In the genomic region with DNA sequence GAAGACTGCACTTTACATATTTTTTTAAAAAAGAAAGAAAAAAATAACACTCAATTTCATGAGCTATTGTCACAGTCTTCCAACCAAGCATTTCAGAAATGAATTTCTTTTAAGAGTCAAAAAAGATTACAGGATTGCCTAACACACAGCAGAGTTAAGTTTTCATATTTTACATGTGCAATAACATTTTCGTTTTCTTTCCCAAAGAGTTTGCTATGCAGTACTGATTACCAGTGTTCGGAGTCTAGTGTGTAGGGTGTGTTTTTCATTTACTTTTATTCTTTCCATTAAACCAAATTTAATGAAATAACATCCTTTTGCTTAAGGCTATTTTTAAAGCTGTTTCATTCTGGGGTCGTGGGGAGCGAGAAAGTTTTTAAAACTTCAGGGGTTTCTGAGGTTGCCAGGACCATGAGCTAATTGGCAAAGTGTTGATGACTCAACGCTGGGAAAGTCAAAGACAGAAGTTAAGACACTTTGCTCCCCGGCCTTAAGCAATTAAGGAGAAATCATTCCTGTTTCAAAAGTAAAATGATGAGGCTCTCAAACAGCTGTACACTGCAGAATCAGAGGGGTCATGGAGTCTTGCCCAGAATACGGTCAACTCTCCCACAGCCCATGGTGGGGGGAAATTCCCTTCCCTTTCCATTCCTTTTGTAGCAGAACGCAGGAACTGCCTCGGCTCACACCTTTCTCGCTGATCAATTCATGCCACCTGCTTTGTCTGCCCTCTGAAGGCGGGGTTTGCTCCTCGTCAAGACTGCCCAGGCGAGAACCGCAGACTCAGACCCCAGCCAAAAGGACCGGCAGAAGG, we compare ENCODE assay signal across 11 cellular contexts. TPM values are rescaled to one million over a fixed set of nuclear protein-coding genes. Genes with fewer than 3 reads are reported as not detected.
DNase-seq lines count a peak whose midpoint lies in the region; ATAC-seq, FAIRE-seq and TF ChIP-seq lines count a peak whose summit lies in the region.
"Had no signal": no experiment of that assay in that cellular context is flagged by ENCODE, and none has a peak within 500 bp of the region (broad histone marks: within the 10 kb centered on the region; RNA-seq: fewer than 3 reads in every experiment).

No MANE protein-coding gene starts in this region.

- H3K9ac ChIP-seq in mesendoderm (ENCODE audit: low read length), result peak overlapping the region; percentile 25

- H3K4ac ChIP-seq in mesendoderm (ENCODE audit: low read depth, low read length), result no peak overlapping the region

- H3K18ac ChIP-seq in mesendoderm (ENCODE audit: low read length), result no peak overlapping the region

- no peaks in the 10 kb centered on the region for H3K79me1 ChIP-seq in mesendoderm (ENCODE audit: low read length)

- H3K36me3 ChIP-seq in mesendoderm (ENCODE audit: control insufficient read depth, insufficient read depth, low read length), result no peaks in the 10 kb centered on the region
- no peaks in the 10 kb centered on the region for H3K36me3 ChIP-seq in upper lobe of right lung

- H3K27me3 ChIP-seq in mesendoderm (ENCODE audit: insufficient read depth, low read length, poor library complexity) (no peaks in the 10 kb centered on the region), upper lobe of right lung (no peaks in the 10 kb centered on the region)

- DNase-seq in DMS153 treated with DMSO at 0.1 percent for 48 hours (lab: John Stamatoyannopoulos, UW; ENCODE audit: unreplicated experiment) (peak; percentile 8), DMS153 (lab: John Stamatoyannopoulos, UW) (no peak), coronary artery (ENCODE audit: low spot score) (no peak), mesendoderm (peak; percentile 67), upper lobe of right lung (peak; percentile 12), GM19239 (ENCODE audit: insufficient read length, low spot score) (no peak), COLO829 (ENCODE audit: low spot score) (no peak)
- DNase-seq: 8988T; activated CD8-positive, alpha-beta memory T cell treated with anti-CD3 and anti-CD28 coated beads, Interleukin-2, amount 50 U/mL, for 4 hours; PC-9 had no signal

- no peak overlapping the region for H2BK15ac ChIP-seq in mesendoderm (replicated peaks; ENCODE audit: low read depth)

- no peaks in the 10 kb centered on the region for H3K79me2 ChIP-seq in mesendoderm (ENCODE audit: control insufficient read depth, insufficient read depth, low read length)

- H3K27ac ChIP-seq in coronary artery, result peak overlapping the region; percentile 77 to 91
- no peak overlapping the region for H3K27ac ChIP-seq in mesendoderm (ENCODE audit: low read depth, low read length)
- no peak overlapping the region for H3K27ac ChIP-seq in upper lobe of right lung
- H3K27ac ChIP-seq: PC-9 had no signal

- H3K4me1 ChIP-seq in mesendoderm (ENCODE audit: control insufficient read depth, low read depth, low read length), result peaks cover 11% of the 10 kb centered on the region
- peaks cover 18% of the 10 kb centered on the region for H3K4me1 ChIP-seq in upper lobe of right lung

- no peak overlapping the region for H2BK120ac ChIP-seq in mesendoderm (ENCODE audit: low read depth, low read length)

- no peak overlapping the region for H4K5ac ChIP-seq in mesendoderm (ENCODE audit: low read length)

- no peak overlapping the region for H3K23ac ChIP-seq in mesendoderm (ENCODE audit: low read length)

- FAIRE-seq in GM19239 (lab: Jason Lieb, UNC), result no peak

- H4K8ac ChIP-seq in mesendoderm (ENCODE audit: low read depth, low read length), result no peak overlapping the region

- H2BK5ac ChIP-seq in mesendoderm (ENCODE audit: low read length), result no peak overlapping the region

- no peak overlapping the region for H2AK5ac ChIP-seq in mesendoderm (ENCODE audit: low read length)

- H3K4me2 ChIP-seq in mesendoderm (ENCODE audit: low read length), result peak overlapping the region; percentile 1
- H3K4me2 ChIP-seq: PC-9 had no signal

- no peak for TF ChIP-seq CTCF in coronary artery (IDR thresholded peaks at IDR 0.05)
- TF ChIP-seq CTCF in upper lobe of right lung (IDR thresholded peaks at IDR 0.05), result no peak

- H3K4me3 ChIP-seq in coronary artery (peak overlapping the region; percentile 52), mesendoderm (ENCODE audit: low read length) (no peak overlapping the region), upper lobe of right lung (no peak overlapping the region)
- H3K4me3 ChIP-seq: PC-9 had no signal

- intact Hi-C loops in upper lobe of right lung (cut with DNase I), result no loop called here

- no peaks in the 10 kb centered on the region for H3K9me3 ChIP-seq in upper lobe of right lung

- ATAC-seq in upper lobe of right lung (no peak), GM18873 (IDR thresholded peaks at IDR 0.05; ENCODE audit: low FRiP score, unreplicated experiment) (no peak)

- WGBS in mesendoderm (ENCODE audit: extremely low coverage, insufficient coverage, low lambda C conversion rate), result no CpG with 5 or more reads among the region's 15 CpGs

- H3K56ac ChIP-seq in mesendoderm (ENCODE audit: low read length), result peak overlapping the region; percentile 31

RNA-seq across cellular contexts. Expression of a gene that starts 53.0 kb away (rescaled TPM):
- 1.3 TPM for polyA plus RNA-seq in mesendoderm (2013, experiment 1 of 2)
- 1.4 TPM for polyA plus RNA-seq in mesendoderm (2013, experiment 2 of 2)
- 4.0 TPM for total RNA-seq in upper lobe of right lung

Comparison
In these comparisons a context has a peak if more than half of its experiments do, and no peak if none do; other contexts are left out.
1. DNase-seq: peak in DMS153 treated with DMSO at 0.1 percent for 48 hours (single experiment), mesendoderm (single experiment) and upper lobe of right lung (single experiment); none in DMS153 (single experiment), coronary artery (single experiment), GM19239 (single experiment) and COLO829 (single experiment).
2. H3K27ac ChIP-seq: peak in coronary artery (2 of 2); none in mesendoderm (single experiment) and upper lobe of right lung (single experiment).